7 cellular contexts compared by ENCODE assay signal in the genomic region with DNA sequence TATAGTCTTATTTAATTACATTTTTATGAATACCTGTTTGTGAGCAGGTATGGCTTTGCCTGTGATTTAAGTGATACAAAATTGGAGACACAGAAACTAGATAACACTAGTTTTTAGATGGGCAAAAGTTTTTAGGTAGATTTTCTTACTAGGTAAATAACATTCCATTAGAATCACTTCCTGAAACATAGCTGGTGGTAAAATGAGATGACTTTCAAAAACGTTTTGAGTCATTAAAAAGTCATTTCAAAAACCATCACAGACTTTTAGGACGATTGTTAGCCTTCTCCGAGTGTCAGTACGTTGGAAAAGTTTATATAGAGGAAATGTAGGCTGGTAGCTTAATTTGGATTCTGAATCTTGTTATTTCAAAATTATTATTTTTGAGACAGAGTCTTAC. TPM values are rescaled to one million over a fixed set of nuclear protein-coding genes. Genes with fewer than 3 reads are reported as not detected.
DNase-seq lines count a peak whose midpoint lies in the region; ATAC-seq and TF ChIP-seq lines count a peak whose summit lies in the region.

No MANE protein-coding gene starts in this region.

- H3K27me3 ChIP-seq in GM23338 (ENCODE audit: insufficient read depth) (no peaks in the 10 kb centered on the region), stomach (no peaks in the 10 kb centered on the region)

- 40 to 64% (median 53%) methylated on average over 4 of the region's 4 CpGs for WGBS in stomach, 5 donors

- no peak for TF ChIP-seq POLR2A in stomach (IDR thresholded peaks at IDR 0.05)

- H2AFZ ChIP-seq in GM23338, result no peak overlapping the region

- no peaks in the 10 kb centered on the region for H3K9me2 ChIP-seq in GM23338 (ENCODE audit: insufficient read depth)

- peaks cover 59% of the 10 kb centered on the region for H3K79me2 ChIP-seq in GM23338 (replicated peaks; ENCODE audit: insufficient read depth)

- peaks cover 51% of the 10 kb centered on the region for H3K4me1 Mint-ChIP-seq in GM23338
- H3K4me1 Mint-ChIP-seq in T-helper 2 cell treated with Interferon-gamma antibody and Interleukin-4, amounts not matched to agents 5 μg/mL and 100 μg/mL, for 36 hours (ENCODE audit: low read depth), result peaks cover 27% of the 10 kb centered on the region

- peaks cover 8% of the 10 kb centered on the region for H3F3A ChIP-seq in GM23338 (replicated peaks; ENCODE audit: low read depth)

- DNase-seq in GM23338 (ENCODE audit: low spot score) (no peak), stomach (no peak), NCI-H146 treated with DMSO at 0.1 percent for 48 hours (lab: John Stamatoyannopoulos, UW; ENCODE audit: unreplicated experiment) (no peak), GM13977 (ENCODE audit: low spot score) (no peak)
- no peak for DNase-seq in T-helper 2 cell treated with Interferon-gamma antibody and Interleukin-4, amounts not matched to agents 5 μg/mL and 100 μg/mL, for 36 hours (ENCODE audit: low spot score)

- H3K27ac Mint-ChIP-seq in GM23338, result no peak overlapping the region
- no peak overlapping the region for H3K27ac Mint-ChIP-seq in T-helper 2 cell treated with Interferon-gamma antibody and Interleukin-4, amounts not matched to agents 5 μg/mL and 100 μg/mL, for 36 hours

- H3K4me2 ChIP-seq in GM23338, result peak overlapping the region; percentile 85

- H3K27ac ChIP-seq in GM23338 (ENCODE audit: low read depth) (peak overlapping the region; percentile 67; the same call in 1 of the 2 replicates), stomach (peak overlapping the region in 4 of 5 donors; percentile 91 to 97 (median 93))

- H3K36me3 ChIP-seq in GM23338 (ENCODE audit: insufficient read depth), result no peaks in the 10 kb centered on the region
- no peaks in the 10 kb centered on the region for H3K36me3 ChIP-seq in stomach

- H4K20me1 ChIP-seq in GM23338 (replicated peaks; ENCODE audit: insufficient read depth), result peaks cover 7% of the 10 kb centered on the region

- H3K27me3 Mint-ChIP-seq in GM23338 (ENCODE audit: insufficient read depth, low read depth, poor library complexity), result peaks cover 13% of the 10 kb centered on the region
- no peaks in the 10 kb centered on the region for H3K27me3 Mint-ChIP-seq in T-helper 2 cell treated with Interferon-gamma antibody and Interleukin-4, amounts not matched to agents 5 μg/mL and 100 μg/mL, for 36 hours (ENCODE audit: low read depth)

- H3K9me3 Mint-ChIP-seq in GM23338, result peaks cover 6% of the 10 kb centered on the region; the same call in 2 of the 3 replicates
- H3K9me3 Mint-ChIP-seq in T-helper 2 cell treated with Interferon-gamma antibody and Interleukin-4, amounts not matched to agents 5 μg/mL and 100 μg/mL, for 36 hours, result no peaks in the 10 kb centered on the region

- no peak for TF ChIP-seq CTCF in GM23338 (conservative IDR thresholded peaks at IDR 0.05; ENCODE audit: low read depth in 2 of 2)
- no peak for TF ChIP-seq CTCF in stomach (IDR thresholded peaks at IDR 0.05)
- TF ChIP-seq CTCF in GM13977 (IDR thresholded peaks at IDR 0.05; ENCODE audit: extremely low read depth, insufficient read depth, missing control alignments), result no peak

- in situ Hi-C loops in GM13977 (cut with MboI; ENCODE audit: low pct_unique_long_range_greater_than_20kb, low sequenced_read_pairs, unreplicated experiment), result no loop called here

- no peaks in the 10 kb centered on the region for H3K36me3 Mint-ChIP-seq in GM23338 (ENCODE audit: low read depth)
- peaks cover 2% of the 10 kb centered on the region for H3K36me3 Mint-ChIP-seq in T-helper 2 cell treated with Interferon-gamma antibody and Interleukin-4, amounts not matched to agents 5 μg/mL and 100 μg/mL, for 36 hours (ENCODE audit: low read depth)

- H3K4me1 ChIP-seq in GM23338 (ENCODE audit: insufficient read depth), result peaks cover 51% of the 10 kb centered on the region
- H3K4me1 ChIP-seq in stomach, result peaks cover 10 to 65% (median 36%) of the 10 kb centered on the region in 4 donors

- no peak for TF ChIP-seq EP300 in stomach (IDR thresholded peaks at IDR 0.05)

- no peak for ATAC-seq in GM23338
- no peak for ATAC-seq in GM21576 (IDR thresholded peaks at IDR 0.05; ENCODE audit: unreplicated experiment)

- no peaks in the 10 kb centered on the region for H3K9me3 ChIP-seq in stomach

- intact Hi-C loops in stomach (cut with DNase I; ENCODE audit: low total_unique reads), result loop anchor here (5.0 kb wide), 2 partner anchors 91 to 151 kb away; a partner anchor contains a TSS

- peak overlapping the region; percentile 76; the same call in 2 of the 3 replicates for H3K4me3 Mint-ChIP-seq in GM23338
- H3K4me3 Mint-ChIP-seq in T-helper 2 cell treated with Interferon-gamma antibody and Interleukin-4, amounts not matched to agents 5 μg/mL and 100 μg/mL, for 36 hours, result peak overlapping the region; percentile 86

- H3K4me3 ChIP-seq in GM23338, result peak overlapping the region; percentile 74
- H3K4me3 ChIP-seq in iPS-11a (ENCODE audit: low read depth, low read length), result peak overlapping the region; percentile 63
- peak overlapping the region; percentile 66 to 86 (median 80) for H3K4me3 ChIP-seq in stomach

TF ChIP-seq in GM23338, 12 proteins besides CTCF, POLR2A, EP300 and RAD21 (continues in another document):
- TF ChIP-seq EZH2 (IDR thresholded peaks at IDR 0.05; ENCODE audit: low read depth, unreplicated experiment) (no peak), ZNF114 (CRISPR knock-in tag; IDR thresholded peaks at IDR 0.05) (no peak), JUNB (IDR thresholded peaks at IDR 0.05; ENCODE audit: unreplicated experiment) (no peak), NANOG (IDR thresholded peaks at IDR 0.05; ENCODE audit: borderline replicate concordance) (no peak), CREB1 (CRISPR knock-in tag; IDR thresholded peaks at IDR 0.05; ENCODE audit: low read depth) (no peak), STAT1 (IDR thresholded peaks at IDR 0.05; ENCODE audit: unreplicated experiment) (no peak), ZNF331 (CRISPR knock-in tag; IDR thresholded peaks at IDR 0.05; ENCODE audit: low read depth) (no peak)
- TF ChIP-seq, protein P1, sequence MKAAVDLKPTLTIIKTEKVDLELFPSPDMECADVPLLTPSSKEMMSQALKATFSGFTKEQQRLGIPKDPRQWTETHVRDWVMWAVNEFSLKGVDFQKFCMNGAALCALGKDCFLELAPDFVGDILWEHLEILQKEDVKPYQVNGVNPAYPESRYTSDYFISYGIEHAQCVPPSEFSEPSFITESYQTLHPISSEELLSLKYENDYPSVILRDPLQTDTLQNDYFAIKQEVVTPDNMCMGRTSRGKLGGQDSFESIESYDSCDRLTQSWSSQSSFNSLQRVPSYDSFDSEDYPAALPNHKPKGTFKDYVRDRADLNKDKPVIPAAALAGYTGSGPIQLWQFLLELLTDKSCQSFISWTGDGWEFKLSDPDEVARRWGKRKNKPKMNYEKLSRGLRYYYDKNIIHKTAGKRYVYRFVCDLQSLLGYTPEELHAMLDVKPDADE (IDR thresholded peaks at IDR 0.05), result no peak
- TF ChIP-seq, protein P2, sequence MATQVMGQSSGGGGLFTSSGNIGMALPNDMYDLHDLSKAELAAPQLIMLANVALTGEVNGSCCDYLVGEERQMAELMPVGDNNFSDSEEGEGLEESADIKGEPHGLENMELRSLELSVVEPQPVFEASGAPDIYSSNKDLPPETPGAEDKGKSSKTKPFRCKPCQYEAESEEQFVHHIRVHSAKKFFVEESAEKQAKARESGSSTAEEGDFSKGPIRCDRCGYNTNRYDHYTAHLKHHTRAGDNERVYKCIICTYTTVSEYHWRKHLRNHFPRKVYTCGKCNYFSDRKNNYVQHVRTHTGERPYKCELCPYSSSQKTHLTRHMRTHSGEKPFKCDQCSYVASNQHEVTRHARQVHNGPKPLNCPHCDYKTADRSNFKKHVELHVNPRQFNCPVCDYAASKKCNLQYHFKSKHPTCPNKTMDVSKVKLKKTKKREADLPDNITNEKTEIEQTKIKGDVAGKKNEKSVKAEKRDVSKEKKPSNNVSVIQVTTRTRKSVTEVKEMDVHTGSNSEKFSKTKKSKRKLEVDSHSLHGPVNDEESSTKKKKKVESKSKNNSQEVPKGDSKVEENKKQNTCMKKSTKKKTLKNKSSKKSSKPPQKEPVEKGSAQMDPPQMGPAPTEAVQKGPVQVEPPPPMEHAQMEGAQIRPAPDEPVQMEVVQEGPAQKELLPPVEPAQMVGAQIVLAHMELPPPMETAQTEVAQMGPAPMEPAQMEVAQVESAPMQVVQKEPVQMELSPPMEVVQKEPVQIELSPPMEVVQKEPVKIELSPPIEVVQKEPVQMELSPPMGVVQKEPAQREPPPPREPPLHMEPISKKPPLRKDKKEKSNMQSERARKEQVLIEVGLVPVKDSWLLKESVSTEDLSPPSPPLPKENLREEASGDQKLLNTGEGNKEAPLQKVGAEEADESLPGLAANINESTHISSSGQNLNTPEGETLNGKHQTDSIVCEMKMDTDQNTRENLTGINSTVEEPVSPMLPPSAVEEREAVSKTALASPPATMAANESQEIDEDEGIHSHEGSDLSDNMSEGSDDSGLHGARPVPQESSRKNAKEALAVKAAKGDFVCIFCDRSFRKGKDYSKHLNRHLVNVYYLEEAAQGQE (IDR thresholded peaks at IDR 0.05; ENCODE audit: unreplicated experiment), result no peak

RNA-seq across cellular contexts. Expression of a gene that starts 18.3 kb away (rescaled TPM):
- total RNA-seq in GM23338 (2014; rRNA removed; shearing (Covaris generic)), result not detected in 2 replicates
- polyA plus RNA-seq in GM23338 (2016; fragmentation: Nextera tagmentation; extraction: Ambion mirVana) (1.1 TPM in 1 of 2 replicates, not detected in the other), stomach (not detected)
- 1 to 10 TPM in 2 of 5 donors, not detected in 3; 1.8 to 2.9 TPM for total RNA-seq in stomach
